In genomic region chr16:12184419-12184831, GRCh38 we compare ENCODE assay signal across 22 cellular contexts.
A peak's percentile ranks its signal among the peaks of the same experiment; 100 is the strongest.
DNase-seq lines count a peak whose midpoint lies in the region; ATAC-seq and TF ChIP-seq lines count a peak whose summit lies in the region.
"Had no signal": no experiment of that assay in that cellular context is flagged by ENCODE, and none has a peak within 500 bp of the region (broad histone marks: within the 10 kb centered on the region; RNA-seq: fewer than 3 reads in every experiment).

No MANE protein-coding gene starts in this region.

- H3K4me1 ChIP-seq in mammary epithelial cell (ENCODE audit: insufficient read depth, low read length) (no peaks in the 10 kb centered on the region), breast epithelium (no peaks in the 10 kb centered on the region)

- 55% methylated on average over 3 of the region's 3 CpGs for WGBS in mammary epithelial cell (ENCODE audit: low coverage, missing lambda C conversion rate)

- BruUV-seq in mammary epithelial cell (replicated peaks; lab: Mats Ljungman, UMichigan), result no TSS peak

- no peaks in the 10 kb centered on the region for H3K27me3 ChIP-seq in mammary epithelial cell (ENCODE audit: insufficient read depth, low read length)
- H3K27me3 ChIP-seq in breast epithelium, result no peaks in the 10 kb centered on the region
- H3K27me3 ChIP-seq: neutrophil had no signal

- H2AFZ ChIP-seq in mammary epithelial cell (ENCODE audit: low read depth, low read length), result no peak overlapping the region

- H3K9ac ChIP-seq in mammary epithelial cell (ENCODE audit: insufficient read depth, low read length), result no peak overlapping the region
- H3K9ac ChIP-seq: KMS-11, SK-N-SH had no signal

- no peaks in the 10 kb centered on the region for H4K20me1 ChIP-seq in mammary epithelial cell (ENCODE audit: insufficient read depth, low read length)

- no peak for ATAC-seq in GM21723 (IDR thresholded peaks at IDR 0.05; ENCODE audit: unreplicated experiment)
- ATAC-seq: activated CD8-positive, alpha-beta T cell treated with anti-CD3 and anti-CD28 coated beads for 36 hours; effector memory CD8-positive, alpha-beta T cell; HCT116 had no signal

- CTCF ChIA-PET in mammary epithelial cell (lab: Charles Lee; ENCODE audit: low non-redundant PET), result no interaction called here
- CTCF ChIA-PET in GM10248 (lab: Yijun Ruan, JAX), result no interaction called here

- no peaks in the 10 kb centered on the region for H3K79me2 ChIP-seq in mammary epithelial cell (ENCODE audit: insufficient read depth, low read length)

- H3K4me3 ChIP-seq in mammary epithelial cell (replicated peaks in 1 of 3; ENCODE audit: insufficient read depth in 1 of 3, low read depth in 2 of 3, low read length in 3 of 3) (no peak overlapping the region), breast epithelium (no peak overlapping the region), epithelial cell of esophagus (ENCODE audit: low read length) (no peak overlapping the region)

- no peak for TF ChIP-seq CTCF in mammary epithelial cell (conservative IDR thresholded peaks at IDR 0.05 in 1 of 2, IDR thresholded peaks at IDR 0.05 in 1 of 2; ENCODE audit: extremely low read depth in 1 of 2, insufficient read depth in 1 of 2, low read depth in 1 of 2, low read length in 2 of 2)
- no peak for TF ChIP-seq CTCF in breast epithelium (IDR thresholded peaks at IDR 0.05)
- TF ChIP-seq CTCF in epithelial cell of esophagus (IDR thresholded peaks at IDR 0.05; ENCODE audit: insufficient read depth, low read depth, low read length, missing control alignments), result no peak
- TF ChIP-seq CTCF in GM10248 (IDR thresholded peaks at IDR 0.05; ENCODE audit: control extremely low read depth, extremely low read depth, low read depth, missing control alignments), result no peak

- DNase-seq in mammary epithelial cell (peak; percentile 41), breast epithelium (ENCODE audit: low spot score in 2 of 2) (no peak), epithelial cell of esophagus (ENCODE audit: low read depth) (peak; percentile 83), kidney glomerular epithelial cell (lab: John Stamatoyannopoulos, UW) (peak; percentile 87), GM10248 (ENCODE audit: extremely low spot score) (no peak), NCI-H748 treated with DMSO at 0.1 percent for 48 hours (lab: John Stamatoyannopoulos, UW) (no peak)
- DNase-seq in activated CD8-positive, alpha-beta memory T cell treated with anti-CD3 and anti-CD28 coated beads for 24 hours, result no peak
- DNase-seq: activated CD4-positive, CD25-positive, alpha-beta regulatory T cell treated with anti-CD3 and anti-CD28 coated beads, Interleukin-2, amount 50 U/mL, for 72 hours; activated CD8-positive, alpha-beta T cell treated with anti-CD3 and anti-CD28 coated beads for 36 hours; anterior cingulate cortex; cortex of kidney; effector memory CD8-positive, alpha-beta T cell; NCI-H1436; NCI-H2081 treated with DMSO at 0.1 percent for 48 hours; NCI-H82; SK-N-SH; stimulated activated naive CD4-positive, alpha-beta T cell had no signal

- POLR2A ChIA-PET in GM10248 (lab: Yijun Ruan, JAX), result no interaction called here

- intact Hi-C loops in mammary epithelial cell (cut with micrococcal nuclease), result no loop called here
- intact Hi-C loops in breast epithelium (cut with DNase I; ENCODE audit: low total_unique reads), result no loop called here

- no peak overlapping the region for H3K27ac ChIP-seq in mammary epithelial cell (ENCODE audit: insufficient read depth, low read depth, low read length)
- H3K27ac ChIP-seq in breast epithelium, result no peak overlapping the region
- H3K27ac ChIP-seq: 22Rv1, KMS-11, neutrophil had no signal

- dilution Hi-C loops in mammary epithelial cell (cut with HindIII; ENCODE audit: low sequenced_read_pairs), result no loop called here

- TF ChIP-seq POLR2A in breast epithelium (IDR thresholded peaks at IDR 0.05), result no peak

- H3K36me3 ChIP-seq in mammary epithelial cell (ENCODE audit: insufficient read depth, low read length), result no peaks in the 10 kb centered on the region
- H3K36me3 ChIP-seq in breast epithelium, result no peaks in the 10 kb centered on the region
- H3K36me3 ChIP-seq: neutrophil had no signal

- in situ Hi-C loops in mammary epithelial cell (cut with MboI; ENCODE audit: low sequenced_read_pairs in 2 of 2), result no loop called here

- no peaks in the 10 kb centered on the region for H3K9me3 ChIP-seq in mammary epithelial cell (replicated peaks; ENCODE audit: insufficient read depth, low read length)
- H3K9me3 ChIP-seq in breast epithelium, result no peaks in the 10 kb centered on the region
- H3K9me3 ChIP-seq: neutrophil, SK-N-SH had no signal

- no peak overlapping the region for H3K4me2 ChIP-seq in mammary epithelial cell (ENCODE audit: insufficient read depth, low read depth, low read length)
- H3K4me2 ChIP-seq: KMS-11, SK-N-SH had no signal

Comparison
In these comparisons a context has a peak if more than half of its experiments do, and no peak if none do; other contexts are left out.
1. DNase-seq: peak in mammary epithelial cell (single experiment), epithelial cell of esophagus (single experiment) and kidney glomerular epithelial cell (single experiment); none in breast epithelium (0 of 2), activated CD8-positive, alpha-beta memory T cell treated with anti-CD3 and anti-CD28 coated beads for 24 hours (single experiment), GM10248 (single experiment) and NCI-H748 treated with DMSO at 0.1 percent for 48 hours (single experiment).